8 cellular contexts compared by ENCODE assay signal in genomic region chr17:43994272-43995149, GRCh38. TPM values are rescaled to one million over a fixed set of nuclear protein-coding genes. Genes with fewer than 3 reads are reported as not detected.
DNase-seq lines count a peak whose midpoint lies in the region; ATAC-seq and TF ChIP-seq lines count a peak whose summit lies in the region.

No MANE protein-coding gene starts in this region.

- no peaks in the 10 kb centered on the region for H3K36me3 ChIP-seq in ectodermal cell (ENCODE audit: control insufficient read depth, insufficient read depth, low read length)

- DNase-seq in NCI-H2081 (lab: John Stamatoyannopoulos, UW) = peak; percentile 80 to 85
- no peak for DNase-seq in NCI-H2081 treated with DMSO at 0.1 percent for 48 hours (lab: John Stamatoyannopoulos, UW)
- DNase-seq in NCI-H1694 treated with DMSO at 0.1 percent for 48 hours (lab: John Stamatoyannopoulos, UW) = peak; percentile 42
- peak; percentile 56 to 58 for DNase-seq in activated CD4-positive, alpha-beta T cell treated with anti-CD3 and anti-CD28 coated beads, Interleukin-2, amount 50 U/mL, for 4 hours
- peak; percentile 46 to 95 for DNase-seq in lower leg skin (ENCODE audit: low spot score in 2 of 2)
- peak; percentile 44 to 72 (median 49) for DNase-seq in stimulated activated CD4-positive, alpha-beta T cell treated with anti-CD3 and anti-CD28 coated beads, TNF-alpha, amount 100 ng/mL, for 24 hours (ENCODE audit: low read depth in 3 of 3)

- ATAC-seq in GM19452 (IDR thresholded peaks at IDR 0.05; ENCODE audit: unreplicated experiment) = no peak

- H3K4me3 ChIP-seq in ectodermal cell (ENCODE audit: insufficient read depth, low read depth, low read length) = peak overlapping the region; percentile 29
- no peak overlapping the region for H3K4me3 ChIP-seq in lower leg skin (ENCODE audit: low read depth, poor library complexity, severe bottlenecking)

- H3K9me3 ChIP-seq in ectodermal cell (ENCODE audit: control insufficient read depth, low read length) = no peaks in the 10 kb centered on the region

- no peak for TF ChIP-seq POLR2A in lower leg skin (IDR thresholded peaks at IDR 0.05)

- intact Hi-C loops in lower leg skin (cut with DNase I; ENCODE audit: low total_unique reads) = loop anchor here (10.0 kb wide), 1 partner anchor 50 kb away; the partner anchor contains the start of gene PPY

- no peak overlapping the region for H3K27ac ChIP-seq in ectodermal cell (ENCODE audit: insufficient read depth, low read depth, low read length, poor library complexity, severe bottlenecking)

- H3K27me3 ChIP-seq in ectodermal cell (ENCODE audit: control insufficient read depth, insufficient read depth, low read length, poor library complexity, severe bottlenecking) = peaks cover 11% of the 10 kb centered on the region

- WGBS in ectodermal cell, 2 experiments = 24 to 25% methylated on average over 52 of the region's 52 CpGs
- WGBS in lower leg skin, 2 donors = 8 to 9% methylated on average over 41 to 48 of the region's 52 CpGs

- TF ChIP-seq CTCF in lower leg skin (IDR thresholded peaks at IDR 0.05) = peak in 1 of 3 donors; percentile 45

- no peaks in the 10 kb centered on the region for H3K4me1 ChIP-seq in ectodermal cell (ENCODE audit: control insufficient read depth, insufficient read depth, low read length)

RNA-seq across cellular contexts. Expression of gene NAGS, which starts 9.9 kb away (rescaled TPM):
- polyA plus RNA-seq in ectodermal cell (2013, experiment 1 of 4) = 0.91 TPM
- polyA plus RNA-seq in ectodermal cell (2013, experiment 2 of 4) = 0.85 TPM
- polyA plus RNA-seq in ectodermal cell (2013, experiment 3 of 4) = 1.5 TPM
- polyA plus RNA-seq in ectodermal cell (2013, experiment 4 of 4) = 1.1 TPM
- 1 to 10 TPM; 3.2 to 4.9 (median 3.6) TPM for total RNA-seq in lower leg skin

RNA-seq across cellular contexts. Expression of gene TMEM101, which starts 20.3 kb away (rescaled TPM):
- polyA plus RNA-seq in ectodermal cell (2013, experiment 1 of 4) = 35.4 TPM
- 40.2 TPM for polyA plus RNA-seq in ectodermal cell (2013, experiment 2 of 4)
- 32.5 TPM for polyA plus RNA-seq in ectodermal cell (2013, experiment 3 of 4)
- polyA plus RNA-seq in ectodermal cell (2013, experiment 4 of 4) = 39.3 TPM
- 10 to 100 TPM; 28.4 to 48.0 (median 41.2) TPM for total RNA-seq in lower leg skin

RNA-seq across cellular contexts. Expression of gene PYY, which starts 40.8 kb away (rescaled TPM):
- not detected for polyA plus RNA-seq in ectodermal cell (2013, experiment 1 of 4)
- not detected for polyA plus RNA-seq in ectodermal cell (2013, experiment 2 of 4)
- polyA plus RNA-seq in ectodermal cell (2013, experiment 3 of 4) = 0.75 TPM
- polyA plus RNA-seq in ectodermal cell (2013, experiment 4 of 4) = 0.69 TPM
- total RNA-seq in lower leg skin = not detected

RNA-seq across cellular contexts. Expression of gene PPY, which starts 52.2 kb away (rescaled TPM):
- polyA plus RNA-seq in ectodermal cell (2013, experiment 1 of 4) = not detected
- not detected for polyA plus RNA-seq in ectodermal cell (2013, experiment 2 of 4)
- not detected for polyA plus RNA-seq in ectodermal cell (2013, experiment 3 of 4)
- not detected for polyA plus RNA-seq in ectodermal cell (2013, experiment 4 of 4)
- total RNA-seq in lower leg skin = not detected
